In genomic region chr6:34982424-34982852, GRCh38 we compare ENCODE assay signal across 10 cellular contexts.
DNase-seq lines count a peak whose midpoint lies in the region; ATAC-seq and TF ChIP-seq lines count a peak whose summit lies in the region.
"Had no signal": no experiment of that assay in that cellular context is flagged by ENCODE, and none has a peak within 500 bp of the region (broad histone marks: within the 10 kb centered on the region; RNA-seq: fewer than 3 reads in every experiment).

No MANE protein-coding gene starts in this region.

- H3K9me3 Mint-ChIP-seq in activated T-helper 2 cell treated with anti-CD3 and anti-CD28 coated beads, Interferon-gamma antibody, Interleukin-2, Interleukin-4, amounts not matched to agents 10 μg/mL and 5 μg/mL and 100 μg/mL, durations not matched to agents 14 hours and 24 hours and 36 hours: no peaks in the 10 kb centered on the region

- H3K27me3 ChIP-seq in ascending aorta (no peaks in the 10 kb centered on the region), left lung (no peaks in the 10 kb centered on the region)

- peaks cover 6% of the 10 kb centered on the region for H3K36me3 Mint-ChIP-seq in activated T-helper 2 cell treated with anti-CD3 and anti-CD28 coated beads, Interferon-gamma antibody, Interleukin-2, Interleukin-4, amounts not matched to agents 10 μg/mL and 5 μg/mL and 100 μg/mL, durations not matched to agents 14 hours and 24 hours and 36 hours (ENCODE audit: low read depth)

- H3K27ac Mint-ChIP-seq in activated T-helper 2 cell treated with anti-CD3 and anti-CD28 coated beads, Interferon-gamma antibody, Interleukin-2, Interleukin-4, amounts not matched to agents 10 μg/mL and 5 μg/mL and 100 μg/mL, durations not matched to agents 14 hours and 24 hours and 36 hours: no peak overlapping the region
- H3K27ac Mint-ChIP-seq: activated naive CD8-positive, alpha-beta T cell had no signal

- peak; percentile 48 for TF ChIP-seq CTCF in AG10803 (conservative IDR thresholded peaks at IDR 0.05; ENCODE audit: low read length)
- peak in 2 of 3 experiments; percentile 12 to 37 for TF ChIP-seq CTCF in ascending aorta (IDR thresholded peaks at IDR 0.05)
- TF ChIP-seq CTCF in left lung (IDR thresholded peaks at IDR 0.05): no peak

- intact Hi-C loops in ascending aorta (cut with DNase I) (no loop called here), left lung (cut with DNase I) (loop anchor here (10.0 kb wide), 2 partner anchors 152 to 222 kb away; no protein-coding TSS in a partner anchor)
- intact Hi-C loops in activated T-helper 2 cell treated with anti-CD3 and anti-CD28 coated beads, Interferon-gamma antibody, Interleukin-2, Interleukin-4, amounts not matched to agents 10 μg/mL and 5 μg/mL and 100 μg/mL, durations not matched to agents 14 hours and 24 hours and 36 hours (cut with micrococcal nuclease): no loop called here

- DNase-seq in AG10803 (ENCODE audit: low read depth) (peak; percentile 35), HT-29 (ENCODE audit: low spot score) (peak; percentile 15), ascending aorta (ENCODE audit: low spot score in 2 of 2) (no peak), left lung (no peak), DMS79 (lab: John Stamatoyannopoulos, UW) (no peak), NCI-H2171 treated with DMSO at 0.1 percent for 48 hours (lab: John Stamatoyannopoulos, UW) (no peak)
- no peak for DNase-seq in activated T-helper 2 cell treated with anti-CD3 and anti-CD28 coated beads, Interferon-gamma antibody, Interleukin-2, Interleukin-4, amounts not matched to agents 10 μg/mL and 5 μg/mL and 100 μg/mL, durations not matched to agents 14 hours and 24 hours and 36 hours (ENCODE audit: low spot score)
- DNase-seq: NCI-H1092 treated with DMSO at 0.1 percent for 48 hours had no signal

- peak; percentile 53 for ATAC-seq in left lung
- no peak for ATAC-seq in GM21447 (IDR thresholded peaks at IDR 0.05; ENCODE audit: unreplicated experiment)

- H3K4me1 ChIP-seq in ascending aorta: peaks cover 5 to 6% of the 10 kb centered on the region in 2 donors
- H3K4me1 ChIP-seq in left lung: no peaks in the 10 kb centered on the region

- H3K4me1 Mint-ChIP-seq in activated T-helper 2 cell treated with anti-CD3 and anti-CD28 coated beads, Interferon-gamma antibody, Interleukin-2, Interleukin-4, amounts not matched to agents 10 μg/mL and 5 μg/mL and 100 μg/mL, durations not matched to agents 14 hours and 24 hours and 36 hours (ENCODE audit: low read depth): no peaks in the 10 kb centered on the region

- H3K4me3 Mint-ChIP-seq in activated T-helper 2 cell treated with anti-CD3 and anti-CD28 coated beads, Interferon-gamma antibody, Interleukin-2, Interleukin-4, amounts not matched to agents 10 μg/mL and 5 μg/mL and 100 μg/mL, durations not matched to agents 14 hours and 24 hours and 36 hours (ENCODE audit: low read depth): no peak overlapping the region
- H3K4me3 Mint-ChIP-seq: activated naive CD8-positive, alpha-beta T cell had no signal

- H3K9me3 ChIP-seq in ascending aorta: no peaks in the 10 kb centered on the region
- H3K9me3 ChIP-seq in left lung: no peaks in the 10 kb centered on the region

- no peaks in the 10 kb centered on the region for H3K27me3 Mint-ChIP-seq in activated T-helper 2 cell treated with anti-CD3 and anti-CD28 coated beads, Interferon-gamma antibody, Interleukin-2, Interleukin-4, amounts not matched to agents 10 μg/mL and 5 μg/mL and 100 μg/mL, durations not matched to agents 14 hours and 24 hours and 36 hours (ENCODE audit: low read depth)
- H3K27me3 Mint-ChIP-seq: activated naive CD8-positive, alpha-beta T cell had no signal

- H3K4me3 ChIP-seq in AG10803 (ENCODE audit: low read length) (no peak overlapping the region), ascending aorta (no peak overlapping the region), left lung (no peak overlapping the region)

- no peak overlapping the region for H3K27ac ChIP-seq in ascending aorta
- H3K27ac ChIP-seq in left lung: no peak overlapping the region

- H3K36me3 ChIP-seq in ascending aorta: peaks cover 3 to 27% of the 10 kb centered on the region in 2 donors
- H3K36me3 ChIP-seq in left lung: peaks cover 0 to 61% of the 10 kb centered on the region in 2 donors

Comparison
In these comparisons a context has a peak if more than half of its experiments do, and no peak if none do; other contexts are left out.
1. DNase-seq: peak in AG10803 (single experiment) and HT-29 (single experiment); none in ascending aorta (0 of 2), left lung (0 of 2), DMS79 (single experiment), NCI-H2171 treated with DMSO at 0.1 percent for 48 hours (single experiment) and activated T-helper 2 cell treated with anti-CD3 and anti-CD28 coated beads, Interferon-gamma antibody, Interleukin-2, Interleukin-4, amounts not matched to agents 10 μg/mL and 5 μg/mL and 100 μg/mL, durations not matched to agents 14 hours and 24 hours and 36 hours (single experiment).
2. CTCF ChIP-seq: peak in AG10803 (single experiment) and ascending aorta (2 of 3); none in left lung (0 of 2).
3. intact Hi-C loops: an anchor here in left lung (10.0 kb wide); none called in ascending aorta and activated T-helper 2 cell treated with anti-CD3 and anti-CD28 coated beads, Interferon-gamma antibody, Interleukin-2, Interleukin-4, amounts not matched to agents 10 μg/mL and 5 μg/mL and 100 μg/mL, durations not matched to agents 14 hours and 24 hours and 36 hours.